Comparison of ENCODE assay signal across 8 cellular contexts in genomic region chr4:87848622-87849351, GRCh38. TPM values are rescaled to one million over a fixed set of nuclear protein-coding genes. Genes with fewer than 3 reads are reported as not detected.
A peak's percentile ranks its signal among the peaks of the same experiment; 100 is the strongest.
DNase-seq lines count a peak whose midpoint lies in the region; ATAC-seq and TF ChIP-seq lines count a peak whose summit lies in the region.

No MANE protein-coding gene starts in this region.

- H3K27me3 ChIP-seq in muscle layer of duodenum (ENCODE audit: low read depth, low read length) (no peaks in the 10 kb centered on the region), tibial nerve (no peaks in the 10 kb centered on the region)

- TF ChIP-seq CTCF in AG09309 (IDR thresholded peaks at IDR 0.05; ENCODE audit: control insufficient read depth, insufficient read depth, low read depth, low read length, missing control alignments), result peak; percentile 71
- TF ChIP-seq CTCF in tibial nerve (IDR thresholded peaks at IDR 0.05), result peak; percentile 44 to 74 (median 64)

- no peak overlapping the region for H3K27ac ChIP-seq in muscle layer of duodenum (ENCODE audit: low read length)
- peak overlapping the region in 2 of 4 donors; percentile 62 to 70 for H3K27ac ChIP-seq in tibial nerve

- H3K36me3 ChIP-seq in muscle layer of duodenum (ENCODE audit: control insufficient read depth in 1 of 2, insufficient read depth in 2 of 2, low read length in 2 of 2), result peaks cover 0 to 4% of the 10 kb centered on the region in 2 donors
- no peaks in the 10 kb centered on the region for H3K36me3 ChIP-seq in tibial nerve

- H3K4me1 ChIP-seq in muscle layer of duodenum (ENCODE audit: control insufficient read depth in 1 of 2, insufficient read depth in 2 of 2, low read length in 2 of 2), result peaks cover 6 to 7% of the 10 kb centered on the region in 2 donors
- peaks cover 0 to 38% (median 3%) of the 10 kb centered on the region in 4 donors for H3K4me1 ChIP-seq in tibial nerve

- H3K4me3 ChIP-seq in AG09309 (ENCODE audit: control insufficient read depth, low read depth, low read length) (no peak overlapping the region), muscle layer of duodenum (ENCODE audit: low read depth in 1 of 2, low read length in 2 of 2) (peak overlapping the region; percentile 35 to 42), tibial nerve (peak overlapping the region in 2 of 4 donors; percentile 10 to 26)

- TF ChIP-seq POLR2A in tibial nerve (IDR thresholded peaks at IDR 0.05), result no peak

- ATAC-seq in GM18502 (IDR thresholded peaks at IDR 0.05; ENCODE audit: poor library complexity, unreplicated experiment) (peak; percentile 93), HG02938 (IDR thresholded peaks at IDR 0.05; ENCODE audit: unreplicated experiment) (peak; percentile 83), esophagus mucosa (peak; percentile 79)

- TF ChIP-seq EP300 in tibial nerve (IDR thresholded peaks at IDR 0.05), result peak in 1 of 2 donors; percentile 18

- no peaks in the 10 kb centered on the region for H3K9me3 ChIP-seq in muscle layer of duodenum (ENCODE audit: control insufficient read depth in 1 of 2, low read length in 2 of 2)
- H3K9me3 ChIP-seq in tibial nerve, result no peaks in the 10 kb centered on the region

- 17% methylated on average over 15 of the region's 15 CpGs for WGBS in tibial nerve, 2 donors

- DNase-seq in AG09309 (ENCODE audit: low read depth) (peak; percentile 28), NCI-H2171 (lab: John Stamatoyannopoulos, UW) (peak; percentile 15), tibial nerve (ENCODE audit: low spot score in 2 of 2) (peak; percentile 25 to 69)
- DNase-seq in activated CD4-positive, alpha-beta T cell treated with anti-CD3 and anti-CD28 coated beads, Interleukin-2, amount 50 U/mL, for 1 hour, result peak; percentile 6

RNA-seq across cellular contexts. Expression of gene MEPE, which starts 16.0 kb away (rescaled TPM):
- not detected for total RNA-seq in esophagus mucosa
- not detected for total RNA-seq in tibial nerve

RNA-seq across cellular contexts. Expression of gene IBSP, which starts 49.4 kb away (rescaled TPM):
- total RNA-seq in esophagus mucosa (not detected), tibial nerve (not detected)
